ENCODE assay signal across 15 cellular contexts in genomic region chr3:137062250-137062649, GRCh38.
DNase-seq lines count a peak whose midpoint lies in the region; ATAC-seq and TF ChIP-seq lines count a peak whose summit lies in the region.
"Had no signal": no experiment of that assay in that cellular context is flagged by ENCODE, and none has a peak within 500 bp of the region (broad histone marks: within the 10 kb centered on the region; RNA-seq: fewer than 3 reads in every experiment).

No MANE protein-coding gene starts in this region.

- no peak for TF ChIP-seq POLR2A in stomach (IDR thresholded peaks at IDR 0.05)

- no peak for TF ChIP-seq EP300 in stomach (IDR thresholded peaks at IDR 0.05)

- H3K4me3 ChIP-seq in stomach, result no peak overlapping the region
- H3K4me3 ChIP-seq: SJSA1, skin epidermis had no signal

- H3K27ac ChIP-seq in stomach, result no peak overlapping the region
- H3K27ac ChIP-seq: brain microvascular endothelial cell, SJSA1, skin epidermis had no signal

- WGBS in stomach, 5 donors, result 35 to 62% (median 55%) methylated on average over 2 of the region's 2 CpGs

- DNase-seq in left lobe of liver (ENCODE audit: low spot score) (no peak), NCI-H748 treated with DMSO at 0.1 percent for 48 hours (lab: John Stamatoyannopoulos, UW) (no peak), stomach (no peak)
- DNase-seq: brain microvascular endothelial cell, DND-41, left ventricle myocardium superior, NCI-H146 had no signal

- peaks cover 0 to 7% (median 0%) of the 10 kb centered on the region in 4 donors for H3K9me3 ChIP-seq in stomach
- H3K9me3 ChIP-seq: SJSA1 had no signal

- no peaks in the 10 kb centered on the region for H3K36me3 ChIP-seq in stomach
- H3K36me3 ChIP-seq: brain microvascular endothelial cell, SJSA1 had no signal

- peak; percentile 93 for ATAC-seq in GM18508 (IDR thresholded peaks at IDR 0.05; ENCODE audit: insufficient read depth, unreplicated experiment)
- ATAC-seq in GM19468 (IDR thresholded peaks at IDR 0.05; ENCODE audit: extremely low read depth, unreplicated experiment), result peak; percentile 86
- peak; percentile 92 for ATAC-seq in HG02870 (IDR thresholded peaks at IDR 0.05; ENCODE audit: unreplicated experiment)
- ATAC-seq in HG03558 (IDR thresholded peaks at IDR 0.05; ENCODE audit: extremely low read depth, unreplicated experiment), result peak; percentile 80
- no peak for ATAC-seq in left lobe of liver
- ATAC-seq in HG03457 (IDR thresholded peaks at IDR 0.05; ENCODE audit: unreplicated experiment), result no peak
- ATAC-seq: left ventricle myocardium superior, WTC11 had no signal

- TF ChIP-seq CTCF in stomach (IDR thresholded peaks at IDR 0.05), result no peak

- no peaks in the 10 kb centered on the region for H3K27me3 ChIP-seq in stomach
- H3K27me3 ChIP-seq: brain microvascular endothelial cell had no signal

- H3K4me1 ChIP-seq in stomach, result no peaks in the 10 kb centered on the region
- H3K4me1 ChIP-seq: SJSA1 had no signal

- intact Hi-C loops in stomach (cut with DNase I; ENCODE audit: low total_unique reads), result no loop called here

Comparison
In these comparisons a context has a peak if more than half of its experiments do, and no peak if none do; other contexts are left out.
1. ATAC-seq: peak in GM18508 (single experiment), GM19468 (single experiment), HG02870 (single experiment) and HG03558 (single experiment); none in left lobe of liver (single experiment) and HG03457 (single experiment).